Comparison of ENCODE assay signal across 15 cellular contexts in genomic region chr3:43176666-43177065, GRCh38.
DNase-seq lines count a peak whose midpoint lies in the region; ATAC-seq and TF ChIP-seq lines count a peak whose summit lies in the region.
"Had no signal": no experiment of that assay in that cellular context is flagged by ENCODE, and none has a peak within 500 bp of the region (broad histone marks: within the 10 kb centered on the region; RNA-seq: fewer than 3 reads in every experiment).

No MANE protein-coding gene starts in this region.

- H3K27ac ChIP-seq in CD4-positive, CD25-positive, alpha-beta regulatory T cell (ENCODE audit: insufficient read depth, low read length, poor library complexity, severe bottlenecking): no peak overlapping the region
- H3K27ac ChIP-seq in lower lobe of right lung (peak overlapping the region; percentile 32), Peyer's patch (no peak overlapping the region)
- H3K27ac ChIP-seq: tibial artery had no signal

- peaks cover 33% of the 10 kb centered on the region for H3K4me1 ChIP-seq in CD4-positive, CD25-positive, alpha-beta regulatory T cell (ENCODE audit: control insufficient read depth, insufficient read depth, low read length, poor library complexity, severe bottlenecking)
- peaks cover 45% of the 10 kb centered on the region for H3K4me1 ChIP-seq in lower lobe of right lung
- H3K4me1 ChIP-seq in Peyer's patch: peaks cover 0 to 27% (median 21%) of the 10 kb centered on the region in 4 donors
- H3K4me1 ChIP-seq: tibial artery had no signal

- H3K9me3 Mint-ChIP-seq in CD4-positive, CD25-positive, alpha-beta regulatory T cell: peaks cover 0 to 22% (median 7%) of the 10 kb centered on the region in 7 donors
- peaks cover 14% of the 10 kb centered on the region for H3K9me3 Mint-ChIP-seq in central memory CD8-positive, alpha-beta T cell

- peak overlapping the region; percentile 66 to 88 (median 78) for H3K27ac Mint-ChIP-seq in CD4-positive, CD25-positive, alpha-beta regulatory T cell
- H3K27ac Mint-ChIP-seq in central memory CD8-positive, alpha-beta T cell (ENCODE audit: low read depth): peak overlapping the region; percentile 76

- H3K36me3 ChIP-seq in CD4-positive, CD25-positive, alpha-beta regulatory T cell (ENCODE audit: control insufficient read depth, insufficient read depth, low read length): no peaks in the 10 kb centered on the region
- no peaks in the 10 kb centered on the region for H3K36me3 ChIP-seq in lower lobe of right lung
- no peaks in the 10 kb centered on the region for H3K36me3 ChIP-seq in Peyer's patch
- H3K36me3 ChIP-seq: tibial artery had no signal

- H3K4me1 Mint-ChIP-seq in CD4-positive, CD25-positive, alpha-beta regulatory T cell: peaks cover 20 to 54% (median 36%) of the 10 kb centered on the region in 4 donors
- H3K4me1 Mint-ChIP-seq in central memory CD8-positive, alpha-beta T cell: peaks cover 42% of the 10 kb centered on the region

- in situ Hi-C loops in GM13976 (cut with MboI; ENCODE audit: low sequenced_read_pairs, unreplicated experiment): no loop called here

- intact Hi-C loops in lower lobe of right lung (cut with DNase I): loop anchor here (10.0 kb wide), 1 partner anchor 108 kb away; the partner anchor contains the start of gene SNRK

- no peak overlapping the region for H3K4me3 ChIP-seq in CD4-positive, CD25-positive, alpha-beta regulatory T cell (ENCODE audit: low read depth, low read length)
- H3K4me3 ChIP-seq in lower lobe of right lung: no peak overlapping the region
- no peak overlapping the region for H3K4me3 ChIP-seq in Peyer's patch
- H3K4me3 ChIP-seq: tibial artery had no signal

- no peak for ATAC-seq in CD4-positive, CD25-positive, alpha-beta regulatory T cell (ENCODE audit: low read depth in 2 of 2)
- no peak for ATAC-seq in central memory CD8-positive, alpha-beta T cell (replicated peaks; ENCODE audit: extremely low read depth, poor library complexity, severe bottlenecking)
- no peak for ATAC-seq in lower lobe of right lung
- ATAC-seq in GM18517 (IDR thresholded peaks at IDR 0.05; ENCODE audit: unreplicated experiment): no peak
- ATAC-seq: esophagus mucosa, left colon had no signal

- H3K27me3 ChIP-seq in CD4-positive, CD25-positive, alpha-beta regulatory T cell (ENCODE audit: control insufficient read depth, insufficient read depth, low read length): no peaks in the 10 kb centered on the region
- H3K27me3 ChIP-seq in lower lobe of right lung (ENCODE audit: low read depth) (no peaks in the 10 kb centered on the region), Peyer's patch (no peaks in the 10 kb centered on the region)
- H3K27me3 ChIP-seq: tibial artery had no signal

- DNase-seq in CD4-positive, CD25-positive, alpha-beta regulatory T cell: no peak
- DNase-seq in GDM1 (lab: John Stamatoyannopoulos, UW) (peak; percentile 35), lower lobe of right lung (no peak), NCI-H146 treated with DMSO at 0.1 percent for 48 hours (lab: John Stamatoyannopoulos, UW; ENCODE audit: unreplicated experiment) (no peak), Peyer's patch (no peak), GM13976 (ENCODE audit: low spot score) (no peak)
- no peak for DNase-seq in central memory CD8-positive, alpha-beta T cell (ENCODE audit: low spot score in 2 of 2)
- DNase-seq: activated CD8-positive, alpha-beta memory T cell treated with anti-CD3 and anti-CD28 coated beads, Interleukin-2, amount 50 U/mL, for 48 hours; left colon; naive B cell; stimulated activated CD4-positive, alpha-beta T cell treated with anti-CD3 and anti-CD28 coated beads, Interleukin-2, amount 100 ng/mL, for 24 hours; stimulated activated CD8-positive, alpha-beta memory T cell treated with anti-CD3 and anti-CD28 coated beads, Interleukin-4, amount 100 ng/mL, for 48 hours; tibial artery had no signal

- H3K36me3 Mint-ChIP-seq in CD4-positive, CD25-positive, alpha-beta regulatory T cell: peaks cover 15% of the 10 kb centered on the region
- H3K36me3 Mint-ChIP-seq in central memory CD8-positive, alpha-beta T cell (ENCODE audit: insufficient read depth): peaks cover 10% of the 10 kb centered on the region

- no peaks in the 10 kb centered on the region for H3K27me3 Mint-ChIP-seq in CD4-positive, CD25-positive, alpha-beta regulatory T cell
- no peaks in the 10 kb centered on the region for H3K27me3 Mint-ChIP-seq in central memory CD8-positive, alpha-beta T cell
- H3K27me3 Mint-ChIP-seq: naive B cell had no signal

- TF ChIP-seq CTCF in lower lobe of right lung (IDR thresholded peaks at IDR 0.05): no peak
- TF ChIP-seq CTCF in Peyer's patch (IDR thresholded peaks at IDR 0.05): no peak
- TF ChIP-seq CTCF in GM13976 (IDR thresholded peaks at IDR 0.05; ENCODE audit: borderline replicate concordance, control extremely low read depth, extremely low read depth, insufficient read depth, missing control alignments): no peak

- H3K9me3 ChIP-seq in CD4-positive, CD25-positive, alpha-beta regulatory T cell (ENCODE audit: control insufficient read depth in 2 of 2, low read length in 2 of 2): peaks cover 18 to 24% of the 10 kb centered on the region in 2 experiments
- H3K9me3 ChIP-seq in lower lobe of right lung (peaks cover 7% of the 10 kb centered on the region), Peyer's patch (peaks cover 0 to 12% (median 0%) of the 10 kb centered on the region in 4 donors)
- H3K9me3 ChIP-seq: tibial artery had no signal

- TF ChIP-seq POLR2A in Peyer's patch (IDR thresholded peaks at IDR 0.05): no peak

- peak overlapping the region in 2 of 4 donors; percentile 14 to 49 for H3K4me3 Mint-ChIP-seq in CD4-positive, CD25-positive, alpha-beta regulatory T cell
- H3K4me3 Mint-ChIP-seq in central memory CD8-positive, alpha-beta T cell: no peak overlapping the region
- H3K4me3 Mint-ChIP-seq: naive B cell had no signal
